ENCODE assay signal across 1 cellular context in genomic region chr1:181056560-181056959, GRCh38.
TF ChIP-seq lines count a peak whose summit lies in the region.

No MANE protein-coding gene starts in this region.

TF ChIP-seq in K562, 482 proteins besides CTCF, POLR2A, EP300 and RAD21:
- TF ChIP-seq NR2C1 (IDR thresholded peaks at IDR 0.05) (peak; percentile 62), NR2C1 (tag; IDR thresholded peaks at IDR 0.05) (peak; percentile 72), GTF2E2 (tag; IDR thresholded peaks at IDR 0.05) (no peak), ZNF766 (CRISPR knock-in tag; conservative IDR thresholded peaks at IDR 0.05) (no peak), ESRRA (IDR thresholded peaks at IDR 0.05; ENCODE audit: borderline replicate concordance, low read depth) (peak; percentile 66)
